In genomic region chr14:59688224-59689170, GRCh38 we compare ENCODE assay signal across 8 cellular contexts.
A peak's percentile ranks its signal among the peaks of the same experiment; 100 is the strongest.
DNase-seq lines count a peak whose midpoint lies in the region; ATAC-seq, FAIRE-seq and TF ChIP-seq lines count a peak whose summit lies in the region.

No MANE protein-coding gene starts in this region.

- H2AK5ac ChIP-seq in H9 (ENCODE audit: insufficient read length, low read length) (no peak overlapping the region), H1 (ENCODE audit: low read depth, low read length) (no peak overlapping the region)

- peaks cover 3% of the 10 kb centered on the region for H3K27me3 Mint-ChIP-seq in H9 (ENCODE audit: low read depth)
- H3K27me3 Mint-ChIP-seq in naive thymus-derived CD4-positive, alpha-beta T cell: peaks cover 12 to 51% (median 29%) of the 10 kb centered on the region in 5 donors

- POLR2A ChIA-PET in H1 (lab: Charles Lee; ENCODE audit: partially characterized antibody): no interaction called here
- POLR2A ChIA-PET in naive thymus-derived CD4-positive, alpha-beta T cell (lab: Charles Lee): no interaction called here

- no peaks in the 10 kb centered on the region for H3K36me3 ChIP-seq in H1 (ENCODE audit: control insufficient read depth in 2 of 4, insufficient read depth in 4 of 4, low read length in 3 of 4)
- H3K36me3 ChIP-seq in naive thymus-derived CD4-positive, alpha-beta T cell (ENCODE audit: control insufficient read depth in 2 of 3, insufficient read depth in 3 of 3, low read length in 3 of 3): no peaks in the 10 kb centered on the region

- no peak overlapping the region for H2BK20ac ChIP-seq in H9 (ENCODE audit: low read depth, low read length, poor library complexity, severe bottlenecking)
- H2BK20ac ChIP-seq in H1 (ENCODE audit: low read length): no peak overlapping the region

- H4K91ac ChIP-seq in H9 (ENCODE audit: insufficient read length, low read depth, low read length): no peak overlapping the region
- H4K91ac ChIP-seq in H1 (replicated peaks; ENCODE audit: insufficient read length, low read length): no peak overlapping the region

- H3K4me1 ChIP-seq in H9 (ENCODE audit: insufficient read depth, low read length) (no peaks in the 10 kb centered on the region), H1 (replicated peaks in 1 of 4; ENCODE audit: control insufficient read depth in 3 of 4, insufficient read depth in 4 of 4, low read length in 3 of 4) (no peaks in the 10 kb centered on the region)
- H3K4me1 ChIP-seq in naive thymus-derived CD4-positive, alpha-beta T cell (ENCODE audit: control insufficient read depth in 2 of 2, insufficient read depth in 2 of 2, low read length in 2 of 2): no peaks in the 10 kb centered on the region

- H3K4me2 ChIP-seq in H9 (ENCODE audit: insufficient read depth, insufficient read length, low read length): no peak overlapping the region
- H3K4me2 ChIP-seq in H1 (ENCODE audit: insufficient read depth in 1 of 2, low read depth in 2 of 2, low read length in 2 of 2): no peak overlapping the region

- H2BK12ac ChIP-seq in H9 (ENCODE audit: insufficient read length, low read depth, low read length) (no peak overlapping the region), H1 (ENCODE audit: low read depth, low read length) (no peak overlapping the region)

- no peaks in the 10 kb centered on the region for H3K79me2 ChIP-seq in H9 (ENCODE audit: insufficient read depth, low read length)
- no peaks in the 10 kb centered on the region for H3K79me2 ChIP-seq in H1 (ENCODE audit: control insufficient read depth in 1 of 2, insufficient read depth in 2 of 2, low read length in 2 of 2)

- H3K4me3 ChIP-seq in H1 (ENCODE audit: extremely low read depth in 1 of 4, insufficient read depth in 2 of 4, low read depth in 3 of 4, low read length in 4 of 4): no peak overlapping the region
- H3K4me3 ChIP-seq in naive thymus-derived CD4-positive, alpha-beta T cell (ENCODE audit: low read length): no peak overlapping the region

- H3K56ac ChIP-seq in H9 (ENCODE audit: insufficient read length, low read depth, low read length) (no peak overlapping the region), H1 (replicated peaks; ENCODE audit: insufficient read length, low read depth, low read length) (no peak overlapping the region)

- CTCF ChIA-PET in H1 (lab: Charles Lee; ENCODE audit: partially characterized antibody): interaction anchor here (0.6 to 6.1 kb wide), 44 partner anchors 9 to 724 kb away, joined by 3 to 47 read pairs (median 4); partner anchors contain the start of genes CCDC175 and RTN1
- CTCF ChIA-PET in naive thymus-derived CD4-positive, alpha-beta T cell (lab: Charles Lee): no interaction called here

- ATAC-seq in naive thymus-derived CD4-positive, alpha-beta T cell: peak; percentile 64

- no peak for TF ChIP-seq POLR2A in H1 (IDR thresholded peaks at IDR 0.05; ENCODE audit: control extremely low read depth in 1 of 2, low read depth in 2 of 2, low read length in 2 of 2)

- no CpG with 5 or more reads among the region's 8 CpGs for WGBS in H9 (ENCODE audit: extremely low coverage, insufficient read length, low lambda C conversion rate)
- 82% methylated on average over 7 of the region's 8 CpGs; no CpG with 5 or more reads in 1 of the 2 experiments for WGBS in H1 (ENCODE audit: extremely low coverage in 1 of 2, insufficient coverage in 1 of 2, insufficient read length in 1 of 2, insufficient replicate concordance in 2 of 2, low coverage in 1 of 2, low lambda C conversion rate in 2 of 2, missing lambda C conversion rate in 1 of 2), 2 experiments

- H4K8ac ChIP-seq in H9 (replicated peaks; ENCODE audit: insufficient read length, low read depth, low read length) (no peak overlapping the region), H1 (ENCODE audit: extremely low read depth, insufficient read depth, low read length) (no peak overlapping the region; the same call in 1 of the 2 replicates)

- TF ChIP-seq CTCF in GM10266 (IDR thresholded peaks at IDR 0.05; ENCODE audit: control insufficient read depth, insufficient read depth, low read depth, missing control alignments): peak; percentile 77
- peak; percentile 80 for TF ChIP-seq CTCF in H9 (conservative IDR thresholded peaks at IDR 0.05)
- peak; percentile 61 to 85 (median 78) for TF ChIP-seq CTCF in H1 (IDR thresholded peaks at IDR 0.05; ENCODE audit: control extremely low read depth in 1 of 3, insufficient read depth in 1 of 3, low read depth in 1 of 3, low read length in 3 of 3)

- H3K4ac ChIP-seq in H9 (ENCODE audit: low read depth, low read length) (no peak overlapping the region), H1 (replicated peaks; ENCODE audit: insufficient read length, low read depth, low read length) (no peak overlapping the region)

- peak; percentile 6 for DNase-seq in A172 (ENCODE audit: low spot score)
- peak; percentile 31 for DNase-seq in GM10266 (ENCODE audit: extremely low spot score)
- peak; percentile 80 for DNase-seq in H9
- peak; percentile 53 for DNase-seq in KBM-7
- DNase-seq in SHP77 treated with DMSO at 0.1 percent for 48 hours (lab: John Stamatoyannopoulos, UW): peak; percentile 11
- peak; percentile 19 to 76 for DNase-seq in H1 (ENCODE audit: low read depth in 1 of 2, low spot score in 2 of 2)
- DNase-seq in naive thymus-derived CD4-positive, alpha-beta T cell: no peak
- DNase-seq in HuH-7.5 (ENCODE audit: low spot score): no peak

- no peaks in the 10 kb centered on the region for H4K20me1 ChIP-seq in H9 (ENCODE audit: control insufficient read depth, insufficient read depth, insufficient read length)
- H4K20me1 ChIP-seq in H1 (replicated peaks in 1 of 2; ENCODE audit: control insufficient read depth in 1 of 2, insufficient read depth in 2 of 2, low read length in 2 of 2): no peaks in the 10 kb centered on the region

- H4K5ac ChIP-seq in H9 (ENCODE audit: insufficient read length, low read depth, low read length): no peak overlapping the region
- H4K5ac ChIP-seq in H1 (ENCODE audit: insufficient read length, low read depth, low read length): no peak overlapping the region

- peaks cover 3% of the 10 kb centered on the region in 2 experiments; a peak in 3 of 4 replicates for H3K4me1 Mint-ChIP-seq in H9
- no peaks in the 10 kb centered on the region for H3K4me1 Mint-ChIP-seq in naive thymus-derived CD4-positive, alpha-beta T cell

- TF ChIP-seq EP300 in H1 (IDR thresholded peaks at IDR 0.05; ENCODE audit: borderline replicate concordance in 1 of 2, low read depth in 2 of 2, low read length in 2 of 2): no peak

- TF ChIP-seq RAD21 in H1 (IDR thresholded peaks at IDR 0.05 in 1 of 2, conservative IDR thresholded peaks at IDR 0.05 in 1 of 2; ENCODE audit: low read depth in 2 of 2, low read length in 2 of 2): peak; percentile 75 to 79

- no peak overlapping the region for H2BK120ac ChIP-seq in H9 (ENCODE audit: low read depth, low read length, poor library complexity, severe bottlenecking)
- no peak overlapping the region for H2BK120ac ChIP-seq in H1 (replicated peaks; ENCODE audit: low read depth, low read length)

- no peak overlapping the region for H3K9ac ChIP-seq in H9 (ENCODE audit: extremely low read depth, insufficient read length, low read length)
- no peak overlapping the region for H3K9ac ChIP-seq in H1 (replicated peaks in 1 of 4; ENCODE audit: extremely low read depth in 1 of 4, low read depth in 3 of 4, low read length in 3 of 4)

- H3K27ac ChIP-seq in H9 (ENCODE audit: insufficient read length, low read depth, low read length) (no peak overlapping the region), H1 (ENCODE audit: low read depth, low read length) (no peak overlapping the region)
- H3K27ac ChIP-seq in naive thymus-derived CD4-positive, alpha-beta T cell (ENCODE audit: low read depth, low read length): no peak overlapping the region

- intact Hi-C loops in naive thymus-derived CD4-positive, alpha-beta T cell (cut with micrococcal nuclease): loop anchor here in 1 of 2 donors (5.0 kb wide), 1 partner anchor 181 kb away; no protein-coding TSS in a partner anchor

- H3K23me2 ChIP-seq in H9 (ENCODE audit: insufficient read length, low read depth, low read length, poor library complexity, severe bottlenecking) (no peaks in the 10 kb centered on the region), H1 (ENCODE audit: low read depth, low read length) (no peaks in the 10 kb centered on the region)

- no peaks in the 10 kb centered on the region for H3K9me3 ChIP-seq in H9 (ENCODE audit: control insufficient read depth, low read depth, low read length)
- H3K9me3 ChIP-seq in H1 (ENCODE audit: insufficient read depth in 2 of 2, low read depth in 1 of 2, low read length in 1 of 2): peaks cover 0 to 4% of the 10 kb centered on the region in 2 experiments; a peak in 1 of 4 replicates
- H3K9me3 ChIP-seq in naive thymus-derived CD4-positive, alpha-beta T cell (ENCODE audit: control insufficient read depth in 2 of 3, low read length in 3 of 3): no peaks in the 10 kb centered on the region

- FAIRE-seq in H1 (lab: Jason Lieb, UNC): peak; percentile 91

- H3K27ac Mint-ChIP-seq in H9: no peak overlapping the region
- H3K27ac Mint-ChIP-seq in naive thymus-derived CD4-positive, alpha-beta T cell: no peak overlapping the region

- H3T11ph ChIP-seq in H9 (ENCODE audit: low read length): no peak overlapping the region

- no peak overlapping the region for H3K18ac ChIP-seq in H9 (ENCODE audit: insufficient read length, low read depth, low read length)
- no peak overlapping the region for H3K18ac ChIP-seq in H1 (ENCODE audit: extremely low read depth, low read length)

- no peaks in the 10 kb centered on the region; a peak in 1 of 7 replicates for H3K36me3 Mint-ChIP-seq in H9 (ENCODE audit: insufficient read depth in 1 of 3, low read depth in 3 of 3)
- no peaks in the 10 kb centered on the region for H3K36me3 Mint-ChIP-seq in naive thymus-derived CD4-positive, alpha-beta T cell

- no peak overlapping the region for H2BK5ac ChIP-seq in H9 (ENCODE audit: insufficient read length, low read length)
- H2BK5ac ChIP-seq in H1 (ENCODE audit: low read depth, low read length): no peak overlapping the region

- in situ Hi-C loops in KBM-7 (cut with MboI; ENCODE audit: low pct_unique_long_range_greater_than_20kb, low sequenced_read_pairs): no loop called here

- H3K79me1 ChIP-seq in H9 (ENCODE audit: insufficient read depth, low read depth, low read length, poor library complexity, severe bottlenecking) (no peaks in the 10 kb centered on the region), H1 (ENCODE audit: low read depth, low read length) (no peaks in the 10 kb centered on the region)

- no peak overlapping the region for H3K14ac ChIP-seq in H9 (ENCODE audit: insufficient read depth, low read length)
- H3K14ac ChIP-seq in H1 (ENCODE audit: insufficient read length): no peak overlapping the region

- no peak overlapping the region for H2AFZ ChIP-seq in H9 (ENCODE audit: low read length)
- no peak overlapping the region for H2AFZ ChIP-seq in H1 (ENCODE audit: low read length)

- no peak overlapping the region for H2BK15ac ChIP-seq in H9 (ENCODE audit: low read depth, low read length)
- H2BK15ac ChIP-seq in H1 (ENCODE audit: low read length): no peak overlapping the region

- no peak overlapping the region for H3K4me3 Mint-ChIP-seq in H9
- no peak overlapping the region for H3K4me3 Mint-ChIP-seq in naive thymus-derived CD4-positive, alpha-beta T cell

- H3K9me3 Mint-ChIP-seq in H9: no peaks in the 10 kb centered on the region; a peak in 2 of 5 replicates
- H3K9me3 Mint-ChIP-seq in naive thymus-derived CD4-positive, alpha-beta T cell: peaks cover 0 to 6% (median 0%) of the 10 kb centered on the region in 11 donors

- H3K23ac ChIP-seq in H9 (ENCODE audit: insufficient read length, low read depth, low read length): no peak overlapping the region
- no peak overlapping the region for H3K23ac ChIP-seq in H1 (ENCODE audit: insufficient read length)

- no peaks in the 10 kb centered on the region for H3K27me3 ChIP-seq in H9 (ENCODE audit: insufficient read depth, low read length)
- no peaks in the 10 kb centered on the region for H3K27me3 ChIP-seq in H1 (replicated peaks in 1 of 4; ENCODE audit: control insufficient read depth in 3 of 4, extremely low read depth in 1 of 4, insufficient read depth in 3 of 4, low read length in 3 of 4)
- no peaks in the 10 kb centered on the region for H3K27me3 ChIP-seq in naive thymus-derived CD4-positive, alpha-beta T cell (ENCODE audit: control insufficient read depth in 2 of 2, insufficient read depth in 2 of 2, low read length in 2 of 2)

Comparison
In these comparisons a context has a peak if more than half of its experiments do, and no peak if none do; other contexts are left out.
1. DNase-seq: peak in A172 (single experiment), GM10266 (single experiment), H9 (single experiment), KBM-7 (single experiment), SHP77 treated with DMSO at 0.1 percent for 48 hours (single experiment) and H1 (2 of 2); none in naive thymus-derived CD4-positive, alpha-beta T cell (0 of 9) and HuH-7.5 (single experiment).
2. Peak in every context shown above with its lines, with median percentiles within 50 percentile points of each other: CTCF ChIP-seq.